5 cellular contexts compared by ENCODE assay signal in genomic region chr17:52287611-52288010, GRCh38.
"Had no signal": no experiment of that assay in that cellular context is flagged by ENCODE, and none has a peak within 500 bp of the region (broad histone marks: within the 10 kb centered on the region; RNA-seq: fewer than 3 reads in every experiment).

No MANE protein-coding gene starts in this region.

- ATAC-seq: HepG2, K562 had no signal

- DNase-seq: IMR-90, KBM-7, KG1 had no signal
